In the genomic region with DNA sequence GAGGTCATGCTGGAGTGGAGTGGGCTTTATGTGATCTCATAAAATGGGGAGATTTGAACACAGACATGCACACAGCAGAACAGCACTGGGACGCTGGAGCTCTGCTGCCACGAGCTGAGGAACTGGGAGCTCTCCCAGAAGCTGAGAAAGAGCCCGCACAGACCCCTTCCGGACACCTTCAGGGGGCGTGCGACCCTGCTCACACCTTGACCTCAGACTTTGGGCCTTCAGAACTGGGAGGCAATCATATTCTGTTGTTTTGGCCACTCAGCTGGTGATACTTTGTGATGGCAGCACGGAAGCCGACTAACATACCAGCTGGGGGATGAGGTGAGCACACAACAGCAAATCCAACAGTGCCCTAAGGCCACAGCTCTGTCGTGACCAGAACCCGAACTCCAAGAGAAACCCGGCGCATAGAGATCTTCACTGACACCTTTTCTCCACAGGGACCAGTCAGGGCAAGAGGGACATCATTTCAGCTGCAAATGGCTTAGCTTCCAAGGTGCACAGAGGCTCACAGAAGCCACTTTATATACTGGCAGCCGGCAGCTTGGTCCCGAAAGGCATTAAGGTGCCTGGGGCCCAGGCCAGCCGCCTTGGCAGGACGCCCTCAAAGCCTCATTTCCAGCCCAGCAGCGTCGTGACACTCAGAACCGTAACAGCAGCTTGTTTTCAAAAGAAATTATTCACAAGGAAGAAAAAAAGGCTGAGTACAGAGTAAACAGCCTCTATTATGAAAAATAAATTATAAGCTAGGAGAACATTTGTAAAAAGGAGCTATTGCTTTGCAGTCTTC, we compare ENCODE assay signal across 20 cellular contexts.
DNase-seq lines count a peak whose midpoint lies in the region; ATAC-seq and TF ChIP-seq lines count a peak whose summit lies in the region.
"Had no signal": no experiment of that assay in that cellular context is flagged by ENCODE, and none has a peak within 500 bp of the region (broad histone marks: within the 10 kb centered on the region; RNA-seq: fewer than 3 reads in every experiment).

No MANE protein-coding gene starts in this region.

- H3K4me2 ChIP-seq in osteoblast (ENCODE audit: insufficient read depth, low read length): no peak overlapping the region
- H3K4me2 ChIP-seq: KMS-11, PC-9 had no signal

- H2AFZ ChIP-seq in osteoblast (ENCODE audit: low read length): no peak overlapping the region
- H2AFZ ChIP-seq: GM23248, PC-9 had no signal

- DNase-seq in ELF-1 (ENCODE audit: low read depth, low spot score) (peak; percentile 26), NCI-H1092 treated with DMSO at 0.1 percent for 48 hours (lab: John Stamatoyannopoulos, UW) (peak; percentile 55), osteoblast (ENCODE audit: insufficient read length, low spot score, missing footprints) (peak; percentile 66), WTC11 (ENCODE audit: low spot score) (no peak), RKO (ENCODE audit: low spot score) (no peak)
- DNase-seq: Caco-2; CD4-positive, CD25-positive, alpha-beta regulatory T cell; DMS53; GM23248; NCI-H187; NCI-H2171; NCI-H446; NCI-H69; PC-9 had no signal

- H3K36me3 Mint-ChIP-seq in WTC11: no peaks in the 10 kb centered on the region
- H3K36me3 Mint-ChIP-seq: CD4-positive, CD25-positive, alpha-beta regulatory T cell had no signal

- peaks cover 15% of the 10 kb centered on the region for H3K27me3 Mint-ChIP-seq in WTC11 (ENCODE audit: low read depth)

- no peaks in the 10 kb centered on the region for H3K9me3 ChIP-seq in osteoblast (ENCODE audit: low read depth, low read length)
- H3K9me3 ChIP-seq: Caco-2 had no signal

- no peaks in the 10 kb centered on the region for H3K79me2 ChIP-seq in osteoblast (ENCODE audit: insufficient read depth, low read length)

- CTCF ChIA-PET in WTC11 (lab: Charles Lee): interaction anchor here (0.8 to 2.2 kb wide), 3 partner anchors 14 to 92 kb away, joined by 3 to 10 read pairs (median 4); no protein-coding TSS in a partner anchor

- TF ChIP-seq CTCF in osteoblast (IDR thresholded peaks at IDR 0.05; ENCODE audit: extremely low read depth, low read depth, low read length) (no peak), WTC11 (IDR thresholded peaks at IDR 0.05) (no peak)

- no peak overlapping the region for H3K4me3 ChIP-seq in osteoblast (ENCODE audit: insufficient read depth, low read length)
- H3K4me3 ChIP-seq: GM12878, GM23248, PC-9 had no signal

- peaks cover under 1% of the 10 kb centered on the region for H3K4me1 Mint-ChIP-seq in WTC11

- POLR2A ChIA-PET in WTC11 (lab: Charles Lee): no interaction called here

- no peaks in the 10 kb centered on the region for H3K9me3 Mint-ChIP-seq in WTC11
- H3K9me3 Mint-ChIP-seq: CD4-positive, CD25-positive, alpha-beta regulatory T cell had no signal

- no peaks in the 10 kb centered on the region for H3K4me1 ChIP-seq in osteoblast (ENCODE audit: insufficient read depth, low read length)

- no peaks in the 10 kb centered on the region for H3K36me3 ChIP-seq in osteoblast (ENCODE audit: insufficient read depth, low read length)

- H3K27ac ChIP-seq in cingulate gyrus (ENCODE audit: low read depth, low read length) (peak overlapping the region; percentile 65), osteoblast (ENCODE audit: low read depth, low read length) (no peak overlapping the region)
- H3K27ac ChIP-seq: GM23248, KMS-11, PC-9 had no signal

- H3K27me3 ChIP-seq in osteoblast (ENCODE audit: insufficient read depth, low read length): peaks cover 23% of the 10 kb centered on the region

- H4K20me1 ChIP-seq in osteoblast (ENCODE audit: insufficient read depth, low read length): no peaks in the 10 kb centered on the region

- H3K27ac Mint-ChIP-seq in WTC11: no peak overlapping the region

- no peak overlapping the region for H3K4me3 Mint-ChIP-seq in WTC11
- H3K4me3 Mint-ChIP-seq: CD4-positive, CD25-positive, alpha-beta regulatory T cell had no signal

- no peak for ATAC-seq in GM21528 (IDR thresholded peaks at IDR 0.05; ENCODE audit: low FRiP score, unreplicated experiment)
- ATAC-seq in WTC11: no peak
- no peak for ATAC-seq in esophagus mucosa
- ATAC-seq: GM12878, HepG2 had no signal

TF ChIP-seq in WTC11, 78 proteins besides CTCF, POLR2A, EP300 and RAD21 (continues in another document):
- TF ChIP-seq IRF2 (CRISPR knock-in tag; IDR thresholded peaks at IDR 0.05; ENCODE audit: borderline replicate concordance, low read depth) (no peak), ZNF138 (CRISPR knock-in tag; conservative IDR thresholded peaks at IDR 0.05) (no peak), RELA (CRISPR knock-in tag; IDR thresholded peaks at IDR 0.05; ENCODE audit: borderline replicate concordance) (no peak), ARID4B (CRISPR knock-in tag; IDR thresholded peaks at IDR 0.05; ENCODE audit: borderline replicate concordance) (no peak), ZSCAN18 (CRISPR knock-in tag; IDR thresholded peaks at IDR 0.05) (no peak), ZNF423 (CRISPR knock-in tag; IDR thresholded peaks at IDR 0.05) (no peak), SP1 (CRISPR knock-in tag; conservative IDR thresholded peaks at IDR 0.05) (no peak), ERG (CRISPR knock-in tag; IDR thresholded peaks at IDR 0.05) (no peak), CBFB (CRISPR knock-in tag; IDR thresholded peaks at IDR 0.05; ENCODE audit: low read depth) (no peak)
- TF ChIP-seq, protein P1, sequence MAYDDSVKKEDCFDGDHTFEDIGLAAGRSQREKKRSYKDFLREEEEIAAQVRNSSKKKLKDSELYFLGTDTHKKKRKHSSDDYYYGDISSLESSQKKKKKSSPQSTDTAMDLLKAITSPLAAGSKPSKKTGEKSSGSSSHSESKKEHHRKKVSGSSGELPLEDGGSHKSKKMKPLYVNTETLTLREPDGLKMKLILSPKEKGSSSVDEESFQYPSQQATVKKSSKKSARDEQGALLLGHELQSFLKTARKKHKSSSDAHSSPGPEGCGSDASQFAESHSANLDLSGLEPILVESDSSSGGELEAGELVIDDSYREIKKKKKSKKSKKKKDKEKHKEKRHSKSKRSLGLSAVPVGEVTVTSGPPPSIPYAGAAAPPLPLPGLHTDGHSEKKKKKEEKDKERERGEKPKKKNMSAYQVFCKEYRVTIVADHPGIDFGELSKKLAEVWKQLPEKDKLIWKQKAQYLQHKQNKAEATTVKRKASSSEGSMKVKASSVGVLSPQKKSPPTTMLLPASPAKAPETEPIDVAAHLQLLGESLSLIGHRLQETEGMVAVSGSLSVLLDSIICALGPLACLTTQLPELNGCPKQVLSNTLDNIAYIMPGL (CRISPR knock-in tag; IDR thresholded peaks at IDR 0.05): no peak

Comparison
In these comparisons a context has a peak if more than half of its experiments do, and no peak if none do; other contexts are left out.
1. DNase-seq: peak in ELF-1 (single experiment), NCI-H1092 treated with DMSO at 0.1 percent for 48 hours (single experiment) and osteoblast (single experiment); none in WTC11 (single experiment) and RKO (single experiment).